ENCODE assay signal across 26 cellular contexts in the genomic region with DNA sequence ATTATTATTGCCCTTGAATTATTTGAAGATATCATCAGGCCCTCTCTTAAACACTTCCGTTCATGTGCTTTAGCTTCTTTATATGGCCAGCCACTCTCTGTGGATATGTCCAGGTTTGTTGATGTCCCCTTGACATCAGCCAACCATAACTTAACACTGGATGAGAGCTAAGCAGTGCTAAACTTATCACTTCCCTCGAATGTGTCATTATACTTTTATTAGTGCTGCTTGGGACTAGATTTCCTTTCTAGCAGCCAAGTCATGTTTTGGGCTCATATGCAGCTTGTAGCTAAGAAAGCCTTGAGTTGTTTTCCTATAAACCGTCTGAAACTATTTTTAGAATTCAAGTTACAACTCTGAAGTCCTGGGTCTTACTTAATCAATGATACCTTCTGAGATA.
DNase-seq lines count a peak whose midpoint lies in the region; ATAC-seq, FAIRE-seq and TF ChIP-seq lines count a peak whose summit lies in the region.
"Had no signal": no experiment of that assay in that cellular context is flagged by ENCODE, and none has a peak within 500 bp of the region (broad histone marks: within the 10 kb centered on the region; RNA-seq: fewer than 3 reads in every experiment).

No MANE protein-coding gene starts in this region.

- no peak for TF ChIP-seq EP300 in esophagus muscularis mucosa (IDR thresholded peaks at IDR 0.05)

- intact Hi-C loops in esophagus muscularis mucosa (cut with DNase I): no loop called here
- intact Hi-C loops in gastrocnemius medialis (cut with DNase I; ENCODE audit: low total_unique reads): no loop called here
- intact Hi-C loops in vagina (cut with DNase I): no loop called here

- ATAC-seq in gastrocnemius medialis (peak in 1 of 2 donors; percentile 72), HG02870 (IDR thresholded peaks at IDR 0.05; ENCODE audit: unreplicated experiment) (no peak)
- ATAC-seq: GM12878, Right ventricle myocardium inferior had no signal

- no peaks in the 10 kb centered on the region for H3K4me1 Mint-ChIP-seq in activated CD4-positive, alpha-beta T cell treated with anti-CD3 and anti-CD28 coated beads, Interleukin-2, amount 10 ng/mL, durations not matched to agents 7 days and 5 days
- H3K4me1 Mint-ChIP-seq: CD14-positive monocyte; CD8-positive, alpha-beta memory T cell; IgD-negative memory B cell had no signal

- H3K27ac ChIP-seq in esophagus muscularis mucosa (replicated peaks in 1 of 4) (no peak overlapping the region), gastrocnemius medialis (peak overlapping the region in 3 of 4 donors; percentile 0 to 23 (median 18)), vagina (peak overlapping the region; percentile 30), small intestine (ENCODE audit: low read depth in 1 of 2, low read length in 1 of 2) (peak overlapping the region in 1 of 2 donors; percentile 49)
- H3K27ac ChIP-seq: HL-60, KMS-11, PC-9, SJSA1 had no signal

- H3K27ac Mint-ChIP-seq in activated CD4-positive, alpha-beta T cell treated with anti-CD3 and anti-CD28 coated beads, Interleukin-2, amount 10 ng/mL, durations not matched to agents 7 days and 5 days: no peak overlapping the region
- H3K27ac Mint-ChIP-seq: CD14-positive monocyte; CD8-positive, alpha-beta memory T cell; IgD-negative memory B cell had no signal

- no peak overlapping the region for H3K4me3 Mint-ChIP-seq in activated CD4-positive, alpha-beta T cell treated with anti-CD3 and anti-CD28 coated beads, Interleukin-2, amount 10 ng/mL, durations not matched to agents 7 days and 5 days
- H3K4me3 Mint-ChIP-seq: CD14-positive monocyte; CD8-positive, alpha-beta memory T cell; IgD-negative memory B cell had no signal

- POLR2A ChIA-PET in activated CD4-positive, alpha-beta T cell treated with anti-CD3 and anti-CD28 coated beads, Interleukin-2, amount 10 ng/mL, durations not matched to agents 7 days and 5 days (lab: Charles Lee): no interaction called here

- FAIRE-seq in GM12892 (lab: Jason Lieb, UNC): peak; percentile 44
- no peak for FAIRE-seq in small intestine (lab: Jason Lieb, UNC)
- FAIRE-seq: GM12878, H1 had no signal

- no peaks in the 10 kb centered on the region for H3K9me3 Mint-ChIP-seq in activated CD4-positive, alpha-beta T cell treated with anti-CD3 and anti-CD28 coated beads, Interleukin-2, amount 10 ng/mL, durations not matched to agents 7 days and 5 days

- TF ChIP-seq CTCF in esophagus muscularis mucosa (IDR thresholded peaks at IDR 0.05): no peak
- TF ChIP-seq CTCF in gastrocnemius medialis (IDR thresholded peaks at IDR 0.05 in 4 of 5, conservative IDR thresholded peaks at IDR 0.05 in 1 of 5): no peak
- no peak for TF ChIP-seq CTCF in vagina (IDR thresholded peaks at IDR 0.05)

- H3K4me1 ChIP-seq in esophagus muscularis mucosa: peaks cover 0 to 12% (median 2%) of the 10 kb centered on the region in 4 donors
- H3K4me1 ChIP-seq in gastrocnemius medialis: peaks cover 5 to 8% of the 10 kb centered on the region in 2 donors
- no peaks in the 10 kb centered on the region for H3K4me1 ChIP-seq in vagina
- no peaks in the 10 kb centered on the region for H3K4me1 ChIP-seq in small intestine (ENCODE audit: control insufficient read depth in 2 of 2, insufficient read depth in 1 of 2, low read depth in 1 of 2, low read length in 1 of 2)
- H3K4me1 ChIP-seq: SJSA1 had no signal

- in situ Hi-C loops in gastrocnemius medialis (cut with MboI; ENCODE audit: low sequenced_read_pairs in 4 of 4): no loop called here

- DNase-seq in GM12892 (ENCODE audit: insufficient read length) (no peak), esophagus muscularis mucosa (ENCODE audit: extremely low spot score) (peak; percentile 10), gastrocnemius medialis (no peak), vagina (ENCODE audit: extremely low spot score in 2 of 2) (no peak), small intestine (no peak)
- DNase-seq in activated CD4-positive, alpha-beta T cell treated with anti-CD3 and anti-CD28 coated beads, Interleukin-2, amount 10 ng/mL, durations not matched to agents 7 days and 5 days: no peak
- DNase-seq: CD8-positive, alpha-beta memory T cell; DMS 273 treated with DMSO at 0.1 percent for 48 hours; DMS79; EL; GDM1; HCEC 1CT; MM.1S; NCI-H2029 treated with DMSO at 0.1 percent for 48 hours; NCI-H446 treated with DMSO at 0.1 percent for 48 hours; NCI-H526 treated with DMSO at 0.1 percent for 48 hours; PC-9 had no signal

- TF ChIP-seq POLR2A in GM12892 (IDR thresholded peaks at IDR 0.05; ENCODE audit: low read depth, low read length) (no peak), esophagus muscularis mucosa (IDR thresholded peaks at IDR 0.05; ENCODE audit: low read depth) (no peak), gastrocnemius medialis (IDR thresholded peaks at IDR 0.05) (no peak), vagina (IDR thresholded peaks at IDR 0.05) (no peak)

- no peaks in the 10 kb centered on the region for H3K9me3 ChIP-seq in esophagus muscularis mucosa
- no peaks in the 10 kb centered on the region for H3K9me3 ChIP-seq in gastrocnemius medialis
- no peaks in the 10 kb centered on the region for H3K9me3 ChIP-seq in vagina
- no peaks in the 10 kb centered on the region for H3K9me3 ChIP-seq in small intestine (ENCODE audit: control insufficient read depth, low read depth)
- H3K9me3 ChIP-seq: SJSA1 had no signal

- 46% methylated on average over 3 of the region's 3 CpGs for WGBS in esophagus muscularis mucosa
- 40 to 52% (median 44%) methylated on average over 3 of the region's 3 CpGs for WGBS in small intestine, 3 donors

- no peaks in the 10 kb centered on the region for H3K27me3 ChIP-seq in esophagus muscularis mucosa
- H3K27me3 ChIP-seq in gastrocnemius medialis: no peaks in the 10 kb centered on the region
- H3K27me3 ChIP-seq in vagina: no peaks in the 10 kb centered on the region
- H3K27me3 ChIP-seq in small intestine (ENCODE audit: control insufficient read depth in 2 of 2, insufficient read depth in 2 of 2, low read length in 2 of 2): no peaks in the 10 kb centered on the region
- H3K27me3 ChIP-seq: SJSA1 had no signal

- CTCF ChIA-PET in activated CD4-positive, alpha-beta T cell treated with anti-CD3 and anti-CD28 coated beads, Interleukin-2, amount 10 ng/mL, durations not matched to agents 7 days and 5 days (lab: Charles Lee): interaction anchor here (0.6 kb wide), 1 partner anchor 263 kb away, joined by 3 read pairs; no protein-coding TSS in a partner anchor

- H3K4me3 ChIP-seq in esophagus muscularis mucosa (no peak overlapping the region), gastrocnemius medialis (no peak overlapping the region), vagina (no peak overlapping the region), small intestine (ENCODE audit: low read depth in 1 of 2, low read length in 2 of 2) (no peak overlapping the region)
- H3K4me3 ChIP-seq: GM12878, PC-9, SJSA1 had no signal

- H3K36me3 Mint-ChIP-seq in activated CD4-positive, alpha-beta T cell treated with anti-CD3 and anti-CD28 coated beads, Interleukin-2, amount 10 ng/mL, durations not matched to agents 7 days and 5 days (ENCODE audit: low read depth): no peaks in the 10 kb centered on the region
- H3K36me3 Mint-ChIP-seq: CD14-positive monocyte; CD8-positive, alpha-beta memory T cell; IgD-negative memory B cell had no signal

- H3K36me3 ChIP-seq in esophagus muscularis mucosa: no peaks in the 10 kb centered on the region
- no peaks in the 10 kb centered on the region for H3K36me3 ChIP-seq in gastrocnemius medialis
- no peaks in the 10 kb centered on the region for H3K36me3 ChIP-seq in vagina
- no peaks in the 10 kb centered on the region for H3K36me3 ChIP-seq in small intestine (ENCODE audit: control insufficient read depth in 2 of 2, insufficient read depth in 2 of 2, low read length in 2 of 2)
- H3K36me3 ChIP-seq: SJSA1 had no signal

- H3K27me3 Mint-ChIP-seq in activated CD4-positive, alpha-beta T cell treated with anti-CD3 and anti-CD28 coated beads, Interleukin-2, amount 10 ng/mL, durations not matched to agents 7 days and 5 days: peaks cover 8% of the 10 kb centered on the region

Comparison
In these comparisons a context has a peak if more than half of its experiments do, and no peak if none do; other contexts are left out.
1. H3K27ac ChIP-seq: peak in gastrocnemius medialis (3 of 4) and vagina (single experiment); none in esophagus muscularis mucosa (0 of 4).